Comparison of ENCODE assay signal across 1 cellular context in the genomic region with DNA sequence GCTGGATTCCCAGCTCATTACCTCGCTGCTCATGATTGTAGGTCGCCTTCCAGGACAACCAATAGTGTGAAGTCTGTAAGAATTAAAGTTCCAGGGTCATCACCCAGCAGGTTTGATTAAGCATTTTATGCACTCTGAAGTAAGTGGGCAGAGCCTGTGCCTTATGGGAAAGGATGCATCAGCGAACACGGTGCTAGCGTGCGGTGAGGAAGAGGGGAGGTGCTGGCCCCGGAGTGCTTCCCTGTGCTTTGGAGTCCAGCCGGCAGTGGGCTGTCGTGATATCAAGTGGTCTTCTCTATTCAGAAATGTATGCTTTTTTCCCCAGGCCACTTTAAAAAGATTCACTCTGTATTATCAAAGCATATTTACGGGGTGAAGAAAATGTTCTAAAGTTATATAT.
TF ChIP-seq lines count a peak whose summit lies in the region.

No MANE protein-coding gene starts in this region.

TF ChIP-seq in GM12878, 131 proteins besides CTCF, POLR2A, EP300 and RAD21 (continued from another document):
- TF ChIP-seq BCL11A (IDR thresholded peaks at IDR 0.05; ENCODE audit: low read depth, low read length) (no peak), CHD1 (IDR thresholded peaks at IDR 0.05; ENCODE audit: low read depth, low read length) (no peak), POLR2AphosphoS2 (IDR thresholded peaks at IDR 0.05; ENCODE audit: low read depth, low read length) (no peak), FOXK2 (IDR thresholded peaks at IDR 0.05) (no peak), CBX3 (IDR thresholded peaks at IDR 0.05; ENCODE audit: borderline replicate concordance, low read depth) (no peak), HCFC1 (IDR thresholded peaks at IDR 0.05; ENCODE audit: low read length) (no peak), CHD4 (IDR thresholded peaks at IDR 0.05) (no peak), ZNF217 (IDR thresholded peaks at IDR 0.05) (no peak), NBN (IDR thresholded peaks at IDR 0.05) (no peak)
- TF ChIP-seq, protein P1, sequence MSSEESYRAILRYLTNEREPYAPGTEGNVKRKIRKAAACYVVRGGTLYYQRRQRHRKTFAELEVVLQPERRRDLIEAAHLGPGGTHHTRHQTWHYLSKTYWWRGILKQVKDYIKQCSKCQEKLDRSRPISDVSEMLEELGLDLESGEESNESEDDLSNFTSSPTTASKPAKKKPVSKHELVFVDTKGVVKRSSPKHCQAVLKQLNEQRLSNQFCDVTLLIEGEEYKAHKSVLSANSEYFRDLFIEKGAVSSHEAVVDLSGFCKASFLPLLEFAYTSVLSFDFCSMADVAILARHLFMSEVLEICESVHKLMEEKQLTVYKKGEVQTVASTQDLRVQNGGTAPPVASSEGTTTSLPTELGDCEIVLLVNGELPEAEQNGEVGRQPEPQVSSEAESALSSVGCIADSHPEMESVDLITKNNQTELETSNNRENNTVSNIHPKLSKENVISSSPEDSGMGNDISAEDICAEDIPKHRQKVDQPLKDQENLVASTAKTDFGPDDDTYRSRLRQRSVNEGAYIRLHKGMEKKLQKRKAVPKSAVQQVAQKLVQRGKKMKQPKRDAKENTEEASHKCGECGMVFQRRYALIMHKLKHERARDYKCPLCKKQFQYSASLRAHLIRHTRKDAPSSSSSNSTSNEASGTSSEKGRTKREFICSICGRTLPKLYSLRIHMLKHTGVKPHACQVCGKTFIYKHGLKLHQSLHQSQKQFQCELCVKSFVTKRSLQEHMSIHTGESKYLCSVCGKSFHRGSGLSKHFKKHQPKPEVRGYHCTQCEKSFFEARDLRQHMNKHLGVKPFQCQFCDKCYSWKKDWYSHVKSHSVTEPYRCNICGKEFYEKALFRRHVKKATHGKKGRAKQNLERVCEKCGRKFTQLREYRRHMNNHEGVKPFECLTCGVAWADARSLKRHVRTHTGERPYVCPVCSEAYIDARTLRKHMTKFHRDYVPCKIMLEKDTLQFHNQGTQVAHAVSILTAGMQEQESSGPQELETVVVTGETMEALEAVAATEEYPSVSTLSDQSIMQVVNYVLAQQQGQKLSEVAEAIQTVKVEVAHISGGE (CRISPR knock-in tag; IDR thresholded peaks at IDR 0.05): no peak
